1 cellular context compared by ENCODE assay signal in the genomic region with DNA sequence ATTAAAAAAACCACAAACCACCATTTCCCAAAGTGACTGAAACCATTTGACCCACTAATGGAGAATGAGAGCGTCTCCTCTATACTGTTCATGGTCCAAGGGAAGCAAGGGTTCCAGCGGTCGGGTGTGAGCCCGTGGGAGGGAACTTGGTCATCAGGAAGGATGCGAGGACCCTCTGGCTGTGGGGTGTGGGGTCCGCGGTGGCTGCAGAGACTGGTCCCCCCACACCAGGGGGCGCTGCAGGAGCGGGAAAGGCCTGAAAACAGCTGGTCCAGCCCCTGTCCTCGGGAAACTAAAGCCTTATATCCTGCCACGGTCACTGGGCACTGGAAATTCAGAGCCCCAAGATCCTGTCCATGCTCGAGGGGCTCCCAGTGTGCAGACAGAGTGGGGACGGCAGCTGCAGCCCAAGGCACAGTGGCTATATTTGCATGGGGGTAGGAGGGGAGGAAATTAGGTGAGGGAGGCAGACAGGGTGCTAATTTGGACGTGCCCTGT.
A peak's percentile ranks its signal among the peaks of the same experiment; 100 is the strongest.
TF ChIP-seq lines count a peak whose summit lies in the region.

No MANE protein-coding gene starts in this region.

TF ChIP-seq in H1, 55 proteins besides CTCF, POLR2A, EP300 and RAD21:
- no peak for TF ChIP-seq KDM5A (IDR thresholded peaks at IDR 0.05; ENCODE audit: low read length)
- peak; percentile 84 for TF ChIP-seq BACH1 (IDR thresholded peaks at IDR 0.05; ENCODE audit: low read length)
- TF ChIP-seq SIN3A (conservative IDR thresholded peaks at IDR 0.05 in 1 of 2, IDR thresholded peaks at IDR 0.05 in 1 of 2; ENCODE audit: low read depth in 1 of 2, low read length in 2 of 2) = peak in 1 of 2 experiments; percentile 54; a peak in 1 of 4 replicates
- peak; percentile 35; the same call in 1 of the 2 replicates for TF ChIP-seq TCF12 (IDR thresholded peaks at IDR 0.05; ENCODE audit: low read depth, low read length)
TF ChIP-seq in H1: peak in this region for 3.
